ENCODE assay signal across 1 cellular context in genomic region chr1:17875882-17876280, GRCh38.
A peak's percentile ranks its signal among the peaks of the same experiment; 100 is the strongest.
TF ChIP-seq lines count a peak whose summit lies in the region.

No MANE protein-coding gene starts in this region.

TF ChIP-seq in WTC11, 78 proteins besides CTCF, POLR2A, EP300 and RAD21 (continued from another document):
- TF ChIP-seq ARID4B (CRISPR knock-in tag; IDR thresholded peaks at IDR 0.05; ENCODE audit: borderline replicate concordance) (no peak), USF2 (CRISPR knock-in tag; IDR thresholded peaks at IDR 0.05) (peak; percentile 54)
